ENCODE assay signal across 8 cellular contexts in the genomic region with DNA sequence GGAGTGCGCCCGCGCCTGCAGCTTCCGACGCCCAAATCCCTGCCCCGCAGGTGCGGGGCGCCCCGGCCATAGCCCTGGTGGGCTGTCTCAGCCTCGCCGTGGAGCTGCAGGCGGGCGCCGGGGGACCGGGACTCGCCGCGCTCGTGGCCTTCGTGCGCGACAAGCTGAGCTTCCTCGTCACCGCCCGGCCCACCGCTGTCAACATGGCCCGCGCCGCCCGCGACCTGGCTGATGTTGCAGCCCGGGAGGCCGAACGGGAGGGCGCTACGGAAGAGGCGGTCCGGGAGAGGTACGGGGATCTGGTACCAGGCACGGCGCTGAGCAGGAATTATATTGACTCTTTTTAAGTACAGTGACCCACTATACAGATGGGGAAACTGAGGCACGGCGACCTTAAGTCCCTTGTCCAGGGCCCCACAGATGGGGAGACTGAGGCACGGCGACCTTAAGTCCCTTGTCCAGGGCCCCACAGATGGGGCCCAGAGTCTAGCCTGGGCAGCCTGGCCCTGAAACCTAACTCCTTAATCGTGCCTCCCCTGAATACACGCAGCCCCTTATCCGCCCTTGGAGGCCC. TPM values are rescaled to one million over a fixed set of nuclear protein-coding genes. Genes with fewer than 3 reads are reported as not detected.
A peak's percentile ranks its signal among the peaks of the same experiment; 100 is the strongest.
DNase-seq lines count a peak whose midpoint lies in the region; ATAC-seq and TF ChIP-seq lines count a peak whose summit lies in the region.

No MANE protein-coding gene starts in this region.

- H3K27ac ChIP-seq in Peyer's patch (peak overlapping the region; percentile 57 to 82 (median 62)), angular gyrus (ENCODE audit: low read depth, low read length) (peak overlapping the region; percentile 40), spleen (peak overlapping the region in 6 of 8 donors; percentile 69 to 83 (median 78))

- H3K4me1 ChIP-seq in Peyer's patch, result peaks cover 0 to 14% (median 2%) of the 10 kb centered on the region in 4 donors
- H3K4me1 ChIP-seq in spleen, result peaks cover 5 to 33% (median 23%) of the 10 kb centered on the region in 6 donors

- peak overlapping the region; percentile 64 to 92 (median 80) for H3K4me3 ChIP-seq in Peyer's patch
- H3K4me3 ChIP-seq in iPS-11a (ENCODE audit: low read depth, low read length), result peak overlapping the region; percentile 51
- peak overlapping the region; percentile 62 to 93 (median 81) for H3K4me3 ChIP-seq in spleen

- peak in 1 of 3 donors; percentile 59 for DNase-seq in Peyer's patch
- DNase-seq in spleen, result peak; percentile 89
- DNase-seq in foreskin melanocyte, result no peak
- DNase-seq in A172 (ENCODE audit: low spot score), result no peak

- H3K36me3 ChIP-seq in Peyer's patch, result peaks cover 0 to 54% (median 0%) of the 10 kb centered on the region in 3 donors
- peaks cover 0 to 68% (median 50%) of the 10 kb centered on the region in 6 donors for H3K36me3 ChIP-seq in spleen

- H3K9me3 ChIP-seq in Peyer's patch (no peaks in the 10 kb centered on the region), spleen (no peaks in the 10 kb centered on the region)

- ATAC-seq in GM19455 (IDR thresholded peaks at IDR 0.05; ENCODE audit: unreplicated experiment) (peak; percentile 36), HG02759 (IDR thresholded peaks at IDR 0.05; ENCODE audit: unreplicated experiment) (no peak)

- 1 to 5% (median 2%) methylated on average over 8 to 48 of the region's 48 CpGs for WGBS in spleen, 5 donors

- TF ChIP-seq POLR2A in Peyer's patch (IDR thresholded peaks at IDR 0.05) (no peak), spleen (IDR thresholded peaks at IDR 0.05) (no peak)

- intact Hi-C loops in spleen (cut with DNase I; ENCODE audit: low total_unique reads), result no loop called here

- no peaks in the 10 kb centered on the region for H3K27me3 ChIP-seq in Peyer's patch
- H3K27me3 ChIP-seq in spleen (replicated peaks in 1 of 7), result no peaks in the 10 kb centered on the region

- TF ChIP-seq CTCF in Peyer's patch (IDR thresholded peaks at IDR 0.05), result no peak
- no peak for TF ChIP-seq CTCF in spleen (IDR thresholded peaks at IDR 0.05 in 8 of 11, conservative IDR thresholded peaks at IDR 0.05 in 3 of 11)

RNA-seq across cellular contexts. Expression of a gene that starts 0.6 kb away (rescaled TPM):
- 100 to 1,000 TPM in 2 of 4 donors, 10 to 100 TPM in 2; 59.2 to 126 (median 95.7) TPM for total RNA-seq in Peyer's patch
- 10 to 100 TPM; 31.2 to 64.6 (median 36.6) TPM for total RNA-seq in spleen
- polyA plus RNA-seq in spleen, result 10 to 100 TPM; 21.2 to 25.1 (median 21.7) TPM
- 19.2 and 26.9 TPM in 2 replicates for total RNA-seq in A172 (2014; rRNA removed; shearing (Covaris generic))

RNA-seq across cellular contexts. Expression of a gene that starts 9.3 kb away (rescaled TPM):
- 100 to 1,000 TPM in 1 of 4 donors, 10 to 100 TPM in 3; 71.3 to 148 (median 84.3) TPM for total RNA-seq in Peyer's patch
- 100 to 1,000 TPM in 2 of 7 donors, 10 to 100 TPM in 5; 39.6 to 190 (median 55.5) TPM for total RNA-seq in spleen
- 100 to 1,000 TPM; 137 to 183 (median 164) TPM for polyA plus RNA-seq in spleen
- 222 and 261 TPM in 2 replicates for total RNA-seq in A172 (2014; rRNA removed; shearing (Covaris generic))

RNA-seq across cellular contexts. Expression of a gene that starts 30.3 kb away (rescaled TPM):
- total RNA-seq in Peyer's patch (1 to 10 TPM; 1.6 to 9.1 (median 5.8) TPM), spleen (10 to 100 TPM in 3 of 7 donors, 1 to 10 TPM in 4; 6.2 to 14.8 (median 9.4) TPM)
- 1 to 10 TPM; 1.5 to 4.7 (median 1.7) TPM for polyA plus RNA-seq in spleen
- 4.5 and 6.8 TPM in 2 replicates for total RNA-seq in A172 (2014; rRNA removed; shearing (Covaris generic))
